In genomic region chr19:10736916-10737551, GRCh38 we compare ENCODE assay signal across 10 cellular contexts. TPM values are rescaled to one million over a fixed set of nuclear protein-coding genes. Genes with fewer than 3 reads are reported as not detected.
A peak's percentile ranks its signal among the peaks of the same experiment; 100 is the strongest.
DNase-seq lines count a peak whose midpoint lies in the region; ATAC-seq and TF ChIP-seq lines count a peak whose summit lies in the region.
"Had no signal": no experiment of that assay in that cellular context is flagged by ENCODE, and none has a peak within 500 bp of the region (broad histone marks: within the 10 kb centered on the region; RNA-seq: fewer than 3 reads in every experiment).

No MANE protein-coding gene starts in this region.

- CTCF ChIA-PET in CD8-positive, alpha-beta T cell (lab: Charles Lee), result interaction anchor here (1.2 to 1.5 kb wide), 3 partner anchors 18 to 127 kb away, joined by 4 to 5 read pairs (median 5); no protein-coding TSS in a partner anchor
- CTCF ChIA-PET in Caco-2 (lab: Charles Lee), result no interaction called here

- H3K36me3 ChIP-seq in CD8-positive, alpha-beta T cell (ENCODE audit: insufficient read depth, low read length), result no peaks in the 10 kb centered on the region
- H3K36me3 ChIP-seq in NT2/D1 (ENCODE audit: insufficient read depth, insufficient read length, low read length) (peaks cover 15% of the 10 kb centered on the region), heart left ventricle (peaks cover 0 to 6% (median 0%) of the 10 kb centered on the region in 9 donors), neutrophil (peaks cover 4% of the 10 kb centered on the region), Caco-2 (ENCODE audit: control insufficient read depth, insufficient read depth, low read length) (no peaks in the 10 kb centered on the region)

- H3K27ac ChIP-seq in CD8-positive, alpha-beta T cell (ENCODE audit: low read depth, low read length), result no peak overlapping the region
- peak overlapping the region in 6 of 12 donors; percentile 5 to 58 (median 28) for H3K27ac ChIP-seq in heart left ventricle
- peak overlapping the region; percentile 73 for H3K27ac ChIP-seq in neutrophil

- H3K4me1 ChIP-seq in CD8-positive, alpha-beta T cell (ENCODE audit: insufficient read depth, low read length), result peaks cover 5% of the 10 kb centered on the region
- H3K4me1 ChIP-seq in NT2/D1 (ENCODE audit: insufficient read depth, insufficient read length) (peaks cover 9% of the 10 kb centered on the region), heart left ventricle (peaks cover 0 to 70% (median 23%) of the 10 kb centered on the region in 12 donors), neutrophil (ENCODE audit: control insufficient read depth in 1 of 2, insufficient read depth in 1 of 2, low read depth in 1 of 2, low read length in 1 of 2) (peaks cover 56 to 71% of the 10 kb centered on the region in 2 experiments), Caco-2 (peaks cover 7% of the 10 kb centered on the region; the same call in 1 of the 2 replicates)

- peak overlapping the region; percentile 32 for H3K9ac ChIP-seq in NT2/D1 (ENCODE audit: insufficient read length, low read depth)

- peaks cover 3% of the 10 kb centered on the region for H3K9me3 Mint-ChIP-seq in CD8-positive, alpha-beta T cell
- H3K9me3 Mint-ChIP-seq in Caco-2 (ENCODE audit: unreplicated experiment), result no peaks in the 10 kb centered on the region

- TF ChIP-seq POLR2A in heart left ventricle (IDR thresholded peaks at IDR 0.05), result no peak

- H3K4me3 Mint-ChIP-seq in CD8-positive, alpha-beta T cell, result no peak overlapping the region
- no peak overlapping the region for H3K4me3 Mint-ChIP-seq in Caco-2 (ENCODE audit: unreplicated experiment)
- H3K4me3 Mint-ChIP-seq: activated naive CD8-positive, alpha-beta T cell treated with anti-CD3 and anti-CD28 coated beads, Interleukin-2, amount 10 ng/mL, durations not matched to agents 7 days and 5 days had no signal

- no peaks in the 10 kb centered on the region for H3K9me3 ChIP-seq in CD8-positive, alpha-beta T cell (ENCODE audit: low read length)
- H3K9me3 ChIP-seq in NT2/D1 (ENCODE audit: insufficient read depth, low read length) (peaks cover 3% of the 10 kb centered on the region; the same call in 1 of the 2 replicates), heart left ventricle (peaks cover 0 to 14% (median 0%) of the 10 kb centered on the region in 12 donors), neutrophil (no peaks in the 10 kb centered on the region), Caco-2 (0 out of 2 replicates have a peak, but pooled peaks cover 5% of the 10 kb centered on the region)

- no peaks in the 10 kb centered on the region for H3K27me3 ChIP-seq in CD8-positive, alpha-beta T cell (ENCODE audit: insufficient read depth, low read length)
- H3K27me3 ChIP-seq in NT2/D1 (ENCODE audit: insufficient read depth, insufficient read length) (no peaks in the 10 kb centered on the region), heart left ventricle (no peaks in the 10 kb centered on the region), neutrophil (no peaks in the 10 kb centered on the region), Caco-2 (replicated peaks; ENCODE audit: control insufficient read depth, insufficient read depth, low read length) (no peaks in the 10 kb centered on the region)

- H3K36me3 Mint-ChIP-seq in CD8-positive, alpha-beta T cell, result peaks cover 22% of the 10 kb centered on the region
- H3K36me3 Mint-ChIP-seq in Caco-2 (ENCODE audit: insufficient read depth, unreplicated experiment), result peaks cover 37% of the 10 kb centered on the region

- POLR2A ChIA-PET in CD8-positive, alpha-beta T cell (lab: Charles Lee), result interaction anchor here (0.7 kb wide), 1 partner anchor 84 kb away, joined by 3 read pairs; no protein-coding TSS in a partner anchor
- POLR2A ChIA-PET in Caco-2 (lab: Charles Lee), result no interaction called here

- no peak overlapping the region for H3K4me3 ChIP-seq in CD8-positive, alpha-beta T cell (ENCODE audit: low read depth, low read length)
- no peak overlapping the region for H3K4me3 ChIP-seq in NT2/D1 (ENCODE audit: insufficient read length, low read depth)
- no peak overlapping the region for H3K4me3 ChIP-seq in heart left ventricle
- no peak overlapping the region for H3K4me3 ChIP-seq in neutrophil (ENCODE audit: low read depth in 1 of 2, low read length in 1 of 2)
- H3K4me3 ChIP-seq in Caco-2 (ENCODE audit: low read depth, low read length), result no peak overlapping the region

- no peak for ATAC-seq in CD8-positive, alpha-beta T cell
- ATAC-seq in heart left ventricle, result peak in 3 of 4 donors; percentile 10 to 57 (median 32)
- ATAC-seq in GM21723 (IDR thresholded peaks at IDR 0.05; ENCODE audit: unreplicated experiment), result no peak

- 68 to 73% (median 70%) methylated on average over 9 of the region's 9 CpGs for WGBS in heart left ventricle, 4 donors

- H3K4me1 Mint-ChIP-seq in CD8-positive, alpha-beta T cell (ENCODE audit: low read depth), result peaks cover 46% of the 10 kb centered on the region
- H3K4me1 Mint-ChIP-seq in Caco-2 (ENCODE audit: low read depth, unreplicated experiment), result no peaks in the 10 kb centered on the region

- H3K27ac Mint-ChIP-seq in CD8-positive, alpha-beta T cell, result peak overlapping the region; percentile 71
- no peak overlapping the region for H3K27ac Mint-ChIP-seq in Caco-2 (ENCODE audit: unreplicated experiment)
- H3K27ac Mint-ChIP-seq: activated naive CD8-positive, alpha-beta T cell treated with anti-CD3 and anti-CD28 coated beads, Interleukin-2, amount 10 ng/mL, durations not matched to agents 7 days and 5 days had no signal

- no peak for DNase-seq in CD8-positive, alpha-beta T cell
- DNase-seq in NT2/D1 (ENCODE audit: low read depth, low spot score) (no peak), heart left ventricle (no peak), Caco-2 (no peak), NK-92 (lab: John Stamatoyannopoulos, UW; ENCODE audit: unreplicated experiment) (no peak), KG1 (lab: John Stamatoyannopoulos, UW) (no peak)
- DNase-seq: activated naive CD8-positive, alpha-beta T cell treated with anti-CD3 and anti-CD28 coated beads, Interleukin-2, amount 10 ng/mL, durations not matched to agents 7 days and 5 days; NCI-H1048 had no signal

- intact Hi-C loops in CD8-positive, alpha-beta T cell (cut with DNase I, micrococcal nuclease), result no loop called here
- intact Hi-C loops in heart left ventricle (cut with DNase I), result no loop called here
- intact Hi-C loops in Caco-2 (cut with micrococcal nuclease; ENCODE audit: unreplicated experiment), result no loop called here

- no peaks in the 10 kb centered on the region for H3K27me3 Mint-ChIP-seq in CD8-positive, alpha-beta T cell (ENCODE audit: low read depth)
- H3K27me3 Mint-ChIP-seq in Caco-2 (ENCODE audit: insufficient read depth, unreplicated experiment), result no peaks in the 10 kb centered on the region
- H3K27me3 Mint-ChIP-seq: activated naive CD8-positive, alpha-beta T cell treated with anti-CD3 and anti-CD28 coated beads, Interleukin-2, amount 10 ng/mL, durations not matched to agents 7 days and 5 days had no signal

- no peak for TF ChIP-seq CTCF in CD8-positive, alpha-beta T cell (IDR thresholded peaks at IDR 0.05)
- TF ChIP-seq CTCF in heart left ventricle (IDR thresholded peaks at IDR 0.05) (no peak), neutrophil (IDR thresholded peaks at IDR 0.05) (no peak), Caco-2 (IDR thresholded peaks at IDR 0.05; ENCODE audit: insufficient read depth in 1 of 2, low read depth in 1 of 2, low read length in 1 of 2, severe bottlenecking in 1 of 2, unreplicated experiment in 1 of 2) (no peak)

- no TSS peak for BruUV-seq in Caco-2 (replicated peaks; lab: Mats Ljungman, UMichigan)

RNA-seq across cellular contexts. Expression of gene DNM2, which starts 19.2 kb away (rescaled TPM):
- 100 to 1,000 TPM; 309 to 337 TPM for total RNA-seq in CD8-positive, alpha-beta T cell
- total RNA-seq in heart left ventricle (100 to 1,000 TPM in 8 of 9 donors, 10 to 100 TPM in 1; 98.9 to 204 (median 137) TPM), Caco-2 (2022) (137 and 138 TPM in 2 replicates)
- 100 to 1,000 TPM in 1 of 2 donors, 10 to 100 TPM in 1; 98.9 to 118 TPM for polyA plus RNA-seq in heart left ventricle

RNA-seq across cellular contexts. Expression of gene QTRT1, which starts 35.8 kb away (rescaled TPM):
- 10 to 100 TPM; 47.3 to 52.1 TPM for total RNA-seq in CD8-positive, alpha-beta T cell
- 10 to 100 TPM; 16.6 to 31.8 (median 25.7) TPM for total RNA-seq in heart left ventricle
- 10 to 100 TPM; 32.1 to 46.6 TPM for polyA plus RNA-seq in heart left ventricle
- 32.2 and 43.4 TPM in 2 replicates for total RNA-seq in Caco-2 (2022)

Comparison
In these comparisons a context has a peak if more than half of its experiments do, and no peak if none do; other contexts are left out.
1. ATAC-seq: peak in heart left ventricle (3 of 4); none in CD8-positive, alpha-beta T cell (single experiment) and GM21723 (single experiment).